15 cellular contexts compared by ENCODE assay signal in genomic region chr10:100911472-100911871, GRCh38. TPM values are rescaled to one million over a fixed set of nuclear protein-coding genes. Genes with fewer than 3 reads are reported as not detected.
DNase-seq lines count a peak whose midpoint lies in the region; ATAC-seq and TF ChIP-seq lines count a peak whose summit lies in the region.
"Had no signal": no experiment of that assay in that cellular context is flagged by ENCODE, and none has a peak within 500 bp of the region (broad histone marks: within the 10 kb centered on the region; RNA-seq: fewer than 3 reads in every experiment).

No MANE protein-coding gene starts in this region.

- peak overlapping the region; percentile 71; the same call in 1 of the 2 replicates for H3K9ac ChIP-seq in Karpas-422 (ENCODE audit: low read length)

- peak overlapping the region; percentile 75 for H3K4me2 ChIP-seq in Karpas-422 (ENCODE audit: low read depth, low read length, poor library complexity, severe bottlenecking)

- H3K27me3 Mint-ChIP-seq in CD4-positive, CD25-positive, alpha-beta regulatory T cell = no peaks in the 10 kb centered on the region
- peaks cover 10% of the 10 kb centered on the region for H3K27me3 Mint-ChIP-seq in brain
- H3K27me3 Mint-ChIP-seq in effector memory CD8-positive, alpha-beta T cell = no peaks in the 10 kb centered on the region
- H3K27me3 Mint-ChIP-seq: stimulated activated naive B cell treated with anti-CD40 and anti-IgM and Interleukin-4, amounts not matched to agents 10 μg/mL and 1 μg/mL and 100 μg/mL, for 72 hours had no signal

- no peaks in the 10 kb centered on the region for H3K27me3 ChIP-seq in CD4-positive, CD25-positive, alpha-beta regulatory T cell (ENCODE audit: control insufficient read depth, insufficient read depth, low read length)
- no peaks in the 10 kb centered on the region for H3K27me3 ChIP-seq in Karpas-422 (ENCODE audit: low read length)
- no peaks in the 10 kb centered on the region for H3K27me3 ChIP-seq in neuron (ENCODE audit: insufficient read depth, low read length)
- H3K27me3 ChIP-seq in suprapubic skin = no peaks in the 10 kb centered on the region

- no peak for TF ChIP-seq POLR2A in suprapubic skin (IDR thresholded peaks at IDR 0.05)

- WGBS in suprapubic skin = 87% methylated on average over 4 of the region's 4 CpGs

- no peak overlapping the region for H3K27ac Mint-ChIP-seq in CD4-positive, CD25-positive, alpha-beta regulatory T cell
- peak overlapping the region in 3 of 5 experiments; percentile 95 to 100 (median 100) for H3K27ac Mint-ChIP-seq in brain
- H3K27ac Mint-ChIP-seq in effector memory CD8-positive, alpha-beta T cell = peak overlapping the region in 1 of 2 donors; percentile 94
- H3K27ac Mint-ChIP-seq: WTC11 had no signal

- H3K4me3 Mint-ChIP-seq in CD4-positive, CD25-positive, alpha-beta regulatory T cell = peak overlapping the region; percentile 98 to 99 (median 99)
- H3K4me3 Mint-ChIP-seq in brain = peak overlapping the region in 4 of 5 experiments; percentile 90 to 97 (median 96)
- H3K4me3 Mint-ChIP-seq in effector memory CD8-positive, alpha-beta T cell = no peak overlapping the region

- no peaks in the 10 kb centered on the region for H3K9me3 ChIP-seq in CD4-positive, CD25-positive, alpha-beta regulatory T cell (ENCODE audit: control insufficient read depth in 2 of 2, low read length in 2 of 2)
- H3K9me3 ChIP-seq in Karpas-422 (ENCODE audit: low read length) (no peaks in the 10 kb centered on the region), neuron (ENCODE audit: low read length) (no peaks in the 10 kb centered on the region), suprapubic skin (no peaks in the 10 kb centered on the region)
- H3K9me3 ChIP-seq: Caco-2 had no signal

- H3K36me3 Mint-ChIP-seq in CD4-positive, CD25-positive, alpha-beta regulatory T cell = peaks cover 4% of the 10 kb centered on the region
- peaks cover 14% of the 10 kb centered on the region for H3K36me3 Mint-ChIP-seq in brain
- H3K36me3 Mint-ChIP-seq in effector memory CD8-positive, alpha-beta T cell (ENCODE audit: insufficient read depth) = peaks cover 15% of the 10 kb centered on the region

- peaks cover 20 to 58% (median 40%) of the 10 kb centered on the region in 4 donors for H3K4me1 Mint-ChIP-seq in CD4-positive, CD25-positive, alpha-beta regulatory T cell
- peaks cover 65% of the 10 kb centered on the region for H3K4me1 Mint-ChIP-seq in brain
- H3K4me1 Mint-ChIP-seq in effector memory CD8-positive, alpha-beta T cell (ENCODE audit: low read depth in 2 of 2) = peaks cover 12 to 37% of the 10 kb centered on the region in 2 donors

- no peaks in the 10 kb centered on the region for H3K9me3 Mint-ChIP-seq in CD4-positive, CD25-positive, alpha-beta regulatory T cell
- peaks cover 0 to 4% (median 0%) of the 10 kb centered on the region in 5 experiments for H3K9me3 Mint-ChIP-seq in brain
- H3K9me3 Mint-ChIP-seq in effector memory CD8-positive, alpha-beta T cell = no peaks in the 10 kb centered on the region
- H3K9me3 Mint-ChIP-seq: stimulated activated naive B cell treated with anti-CD40 and anti-IgM and Interleukin-4, amounts not matched to agents 10 μg/mL and 1 μg/mL and 100 μg/mL, for 72 hours; WTC11 had no signal

- H3K4me3 ChIP-seq in CD4-positive, CD25-positive, alpha-beta regulatory T cell (ENCODE audit: low read depth, low read length) = peak overlapping the region; percentile 86
- H3K4me3 ChIP-seq in Karpas-422 (ENCODE audit: low read length) (peak overlapping the region; percentile 88), neuron (ENCODE audit: low read length) (no peak overlapping the region), suprapubic skin (no peak overlapping the region)

- H2AFZ ChIP-seq in Karpas-422 (ENCODE audit: low read length) = no peak overlapping the region
- H2AFZ ChIP-seq in neuron (ENCODE audit: low read depth, low read length) = peak overlapping the region; percentile 64

- TF ChIP-seq CTCF in brain (conservative IDR thresholded peaks at IDR 0.05) (no peak), suprapubic skin (IDR thresholded peaks at IDR 0.05) (no peak)

- H3K36me3 ChIP-seq in CD4-positive, CD25-positive, alpha-beta regulatory T cell (ENCODE audit: control insufficient read depth, insufficient read depth, low read length) = peaks cover under 1% of the 10 kb centered on the region
- H3K36me3 ChIP-seq in Karpas-422 (ENCODE audit: insufficient read depth, low read length) (peaks cover 15% of the 10 kb centered on the region; the same call in 1 of the 2 replicates), neuron (ENCODE audit: insufficient read depth, low read length) (peaks cover 14% of the 10 kb centered on the region), suprapubic skin (peaks cover 2% of the 10 kb centered on the region)

- H4K20me1 ChIP-seq in Karpas-422 (ENCODE audit: insufficient read depth, low read depth, low read length) = peaks cover 5% of the 10 kb centered on the region; the same call in 1 of the 2 replicates

- no peaks in the 10 kb centered on the region for H3K9me2 ChIP-seq in Karpas-422 (replicated peaks; ENCODE audit: insufficient read depth, low read length)

- no peak overlapping the region for H3K27ac ChIP-seq in CD4-positive, CD25-positive, alpha-beta regulatory T cell (ENCODE audit: insufficient read depth, low read length, poor library complexity, severe bottlenecking)
- no peak overlapping the region for H3K27ac ChIP-seq in Karpas-422 (ENCODE audit: low read length)
- no peak overlapping the region for H3K27ac ChIP-seq in suprapubic skin

- peaks cover 28% of the 10 kb centered on the region for H3K79me2 ChIP-seq in Karpas-422 (ENCODE audit: low read length)

- TF ChIP-seq EP300 in suprapubic skin (IDR thresholded peaks at IDR 0.05) = no peak

- ATAC-seq in CD4-positive, CD25-positive, alpha-beta regulatory T cell (ENCODE audit: low read depth in 2 of 2) = no peak
- no peak for ATAC-seq in effector memory CD8-positive, alpha-beta T cell (replicated peaks)
- ATAC-seq: stimulated activated naive B cell treated with anti-CD40 and anti-IgM and Interleukin-4, amounts not matched to agents 10 μg/mL and 1 μg/mL and 100 μg/mL, for 72 hours; WTC11 had no signal

- no peak for DNase-seq in CD4-positive, CD25-positive, alpha-beta regulatory T cell
- DNase-seq in Karpas-422 (no peak), NOMO-1 (lab: John Stamatoyannopoulos, UW; ENCODE audit: unreplicated experiment in 2 of 2) (no peak), NCI-H1436 (lab: John Stamatoyannopoulos, UW) (no peak), suprapubic skin (ENCODE audit: low spot score in 2 of 2) (no peak)
- no peak for DNase-seq in effector memory CD8-positive, alpha-beta T cell
- DNase-seq: activated effector memory CD4-positive, alpha-beta T cell treated with Interleukin-2 at 50 U/mL for 16 hours; Caco-2; NCI-H524 treated with DMSO at 0.1 percent for 48 hours; SIG-M5; stimulated activated CD4-positive, alpha-beta T cell treated with anti-CD3 and anti-CD28 coated beads, Interleukin-1b, Interleukin-23, amount 100 ng/mL, for 48 hours; stimulated activated naive B cell treated with anti-CD40 and anti-IgM and Interleukin-4, amounts not matched to agents 10 μg/mL and 1 μg/mL and 100 μg/mL, for 72 hours had no signal

- peaks cover 25% of the 10 kb centered on the region for H3K4me1 ChIP-seq in CD4-positive, CD25-positive, alpha-beta regulatory T cell (ENCODE audit: control insufficient read depth, insufficient read depth, low read length, poor library complexity, severe bottlenecking)
- H3K4me1 ChIP-seq in Karpas-422 (ENCODE audit: low read length) (peaks cover 50% of the 10 kb centered on the region), neuron (ENCODE audit: insufficient read depth, low read length) (peaks cover 33% of the 10 kb centered on the region), suprapubic skin (peaks cover 30% of the 10 kb centered on the region)

RNA-seq across cellular contexts. Expression of gene SLF2, which starts 1.3 kb away (rescaled TPM):
- 23.2 TPM for total RNA-seq in CD4-positive, CD25-positive, alpha-beta regulatory T cell
- 10 to 100 TPM; 10.3 to 11.8 (median 10.6) TPM for polyA plus RNA-seq in CD4-positive, CD25-positive, alpha-beta regulatory T cell
- total RNA-seq in Karpas-422 (2014; rRNA removed; shearing (Covaris generic); ENCODE audit: low replicate concordance) = 27.5 and 52.4 TPM in 2 replicates
- 6.9 TPM for polyA plus RNA-seq in brain (ENCODE audit: insufficient read depth, low read depth, low replicate concordance)
- 10 to 100 TPM; 11.6 to 41.4 (median 15.6) TPM for total RNA-seq in suprapubic skin

RNA-seq across cellular contexts. Expression of gene SEMA4G, which starts 57.8 kb away (rescaled TPM):
- 1.1 TPM for total RNA-seq in CD4-positive, CD25-positive, alpha-beta regulatory T cell
- under 1 TPM in 1 of 4 donors, not detected in 3; 0.61 TPM for polyA plus RNA-seq in CD4-positive, CD25-positive, alpha-beta regulatory T cell
- not detected in 2 replicates for total RNA-seq in Karpas-422 (2014; rRNA removed; shearing (Covaris generic); ENCODE audit: low replicate concordance)
- polyA plus RNA-seq in brain (ENCODE audit: insufficient read depth, low read depth, low replicate concordance) = 8.4 TPM
- total RNA-seq in suprapubic skin = 10 to 100 TPM; 19.2 to 36.3 (median 30.1) TPM

Comparison
In these comparisons a context has a peak if more than half of its experiments do, and no peak if none do; other contexts are left out.
1. H3K4me3 ChIP-seq: peak in CD4-positive, CD25-positive, alpha-beta regulatory T cell (single experiment) and Karpas-422 (single experiment); none in neuron (single experiment) and suprapubic skin (single experiment).
2. H3K27ac Mint-ChIP-seq: peak in brain (3 of 5); none in CD4-positive, CD25-positive, alpha-beta regulatory T cell (0 of 3).
3. H3K4me3 Mint-ChIP-seq: peak in CD4-positive, CD25-positive, alpha-beta regulatory T cell (4 of 4) and brain (4 of 5); none in effector memory CD8-positive, alpha-beta T cell (0 of 2).